11 cellular contexts compared by ENCODE assay signal in genomic region chr20:57717797-57718196, GRCh38. TPM values are rescaled to one million over a fixed set of nuclear protein-coding genes. Genes with fewer than 3 reads are reported as not detected.
DNase-seq lines count a peak whose midpoint lies in the region; ATAC-seq, FAIRE-seq and TF ChIP-seq lines count a peak whose summit lies in the region.
"Had no signal": no experiment of that assay in that cellular context is flagged by ENCODE, and none has a peak within 500 bp of the region (broad histone marks: within the 10 kb centered on the region; RNA-seq: fewer than 3 reads in every experiment).

No MANE protein-coding gene starts in this region.

- in situ Hi-C loops in HepG2 (cut with HindIII; ENCODE audit: extremely low pct_ligation_motif_present, low pct_unique_long_range_greater_than_20kb), result no loop called here

- H3K4me1 ChIP-seq in HepG2 (ENCODE audit: insufficient read depth, low read length), result no peaks in the 10 kb centered on the region
- no peaks in the 10 kb centered on the region for H3K4me1 ChIP-seq in right lobe of liver
- H3K4me1 ChIP-seq in SK-N-SH (ENCODE audit: control insufficient read depth in 1 of 2, insufficient read depth in 2 of 2, low read depth in 1 of 2, low read length in 1 of 2), result peaks cover 9 to 24% of the 10 kb centered on the region in 2 experiments

- no peaks in the 10 kb centered on the region for H3F3A ChIP-seq in SK-N-SH (replicated peaks; ENCODE audit: insufficient read depth)

- POLR2A ChIA-PET in HepG2 (lab: Yijun Ruan, JAX) (no interaction called here), SK-N-SH (lab: Yijun Ruan, JAX) (interaction anchor here (0.6 to 1.5 kb wide), 2 partner anchors 8 to 9 kb away, joined by 3 to 9 read pairs; partner anchors contain the start of gene PMEPA1)

- ATAC-seq in HepG2 (no peak), right lobe of liver (no peak), HG03354 (IDR thresholded peaks at IDR 0.05; ENCODE audit: poor library complexity, severe bottlenecking, unreplicated experiment) (no peak)

- 36% methylated on average over 11 of the region's 11 CpGs for WGBS in HepG2 (ENCODE audit: low lambda C conversion rate)
- WGBS in right lobe of liver (ENCODE audit: insufficient coverage, low coverage, low lambda C conversion rate, missing lambda C conversion rate), result 41% methylated on average over 11 of the region's 11 CpGs
- 71% methylated on average over 11 of the region's 11 CpGs for WGBS in SK-N-SH (ENCODE audit: low lambda C conversion rate)

- H3K9ac ChIP-seq in HepG2 (ENCODE audit: insufficient read depth, low read depth, low read length) (no peak overlapping the region), SK-N-SH (no peak overlapping the region)
- H3K9ac ChIP-seq: KMS-11 had no signal

- H3K79me2 ChIP-seq in HepG2 (ENCODE audit: insufficient read depth, low read length) (no peaks in the 10 kb centered on the region), SK-N-SH (ENCODE audit: insufficient read depth) (no peaks in the 10 kb centered on the region)

- intact Hi-C loops in HepG2 (cut with micrococcal nuclease; ENCODE audit: unreplicated experiment) (no loop called here), right lobe of liver (cut with DNase I) (no loop called here)

- TF ChIP-seq CTCF in HepG2 (CRISPR knock-in tag; IDR thresholded peaks at IDR 0.05), result no peak
- no peak for TF ChIP-seq CTCF in right lobe of liver (IDR thresholded peaks at IDR 0.05)
- no peak for TF ChIP-seq CTCF in SK-N-SH (IDR thresholded peaks at IDR 0.05)

- peaks cover 13 to 69% of the 10 kb centered on the region in 2 experiments for H3K27me3 ChIP-seq in HepG2 (ENCODE audit: control insufficient read depth in 1 of 2, insufficient read depth in 2 of 2, low read length in 2 of 2)
- H3K27me3 ChIP-seq in right lobe of liver, result peaks cover 0 to 5% of the 10 kb centered on the region in 2 donors
- H3K27me3 ChIP-seq in SK-N-SH (ENCODE audit: insufficient read depth), result no peaks in the 10 kb centered on the region
- H3K27me3 ChIP-seq: dorsolateral prefrontal cortex, upper lobe of left lung had no signal

- H3K9me2 ChIP-seq in SK-N-SH, result no peaks in the 10 kb centered on the region

- H3K27ac ChIP-seq in HepG2 (ENCODE audit: extremely low read length, insufficient read depth, low read length) (no peak overlapping the region), right lobe of liver (no peak overlapping the region), SK-N-SH (ENCODE audit: low read depth in 2 of 2, low read length in 1 of 2) (no peak overlapping the region)
- H3K27ac ChIP-seq: KMS-11, upper lobe of left lung had no signal

- H3K4me3 ChIP-seq in HepG2 (replicated peaks in 1 of 3; ENCODE audit: insufficient read depth in 1 of 3, low read depth in 2 of 3, low read length in 3 of 3) (no peak overlapping the region), right lobe of liver (no peak overlapping the region), SK-N-SH (ENCODE audit: low read depth in 2 of 2, low read length in 1 of 2) (no peak overlapping the region)

- no peak overlapping the region for H2AFZ ChIP-seq in HepG2 (ENCODE audit: low read length)
- H2AFZ ChIP-seq in SK-N-SH (ENCODE audit: low read depth), result peak overlapping the region; percentile 78; the same call in 1 of the 2 replicates

- DNase-seq in HepG2 (ENCODE audit: low spot score) (no peak), right lobe of liver (no peak), SK-N-SH (no peak), kidney glomerular epithelial cell (lab: John Stamatoyannopoulos, UW) (peak; percentile 49), cerebellar cortex (ENCODE audit: low spot score) (no peak), NCI-H1105 treated with DMSO at 0.1 percent for 48 hours (lab: John Stamatoyannopoulos, UW) (no peak), SKM-1 treated with dmso at 0.1 percent for 144 hours (lab: John Stamatoyannopoulos, UW; ENCODE audit: unreplicated experiment) (no peak)

- no peaks in the 10 kb centered on the region for H4K20me1 ChIP-seq in HepG2 (ENCODE audit: insufficient read depth, low read length)
- H4K20me1 ChIP-seq in SK-N-SH (ENCODE audit: insufficient read depth), result no peaks in the 10 kb centered on the region

- TF ChIP-seq EP300 in HepG2 (IDR thresholded peaks at IDR 0.05; ENCODE audit: low read depth in 2 of 2, low read length in 2 of 2) (no peak), HepG2 (CRISPR knock-in tag; IDR thresholded peaks at IDR 0.05; ENCODE audit: borderline replicate concordance) (no peak), SK-N-SH (IDR thresholded peaks at IDR 0.05; ENCODE audit: borderline replicate concordance in 1 of 2, low read depth in 1 of 2, low read length in 1 of 2) (no peak)

- no peak overlapping the region for H3K4me2 ChIP-seq in HepG2 (ENCODE audit: low read depth, low read length)
- no peak overlapping the region for H3K4me2 ChIP-seq in SK-N-SH

- FAIRE-seq in HepG2 (lab: Jason Lieb, UNC), result no peak

- H3K9me3 ChIP-seq in HepG2 (ENCODE audit: low read length) (no peaks in the 10 kb centered on the region), right lobe of liver (no peaks in the 10 kb centered on the region), SK-N-SH (no peaks in the 10 kb centered on the region)
- H3K9me3 ChIP-seq: upper lobe of left lung had no signal

- TF ChIP-seq RAD21 in HepG2 (CRISPR knock-in tag; IDR thresholded peaks at IDR 0.05) (no peak), SK-N-SH (IDR thresholded peaks at IDR 0.05; ENCODE audit: low read length) (no peak)

- TF ChIP-seq POLR2A in HepG2 (IDR thresholded peaks at IDR 0.05; ENCODE audit: insufficient read depth in 1 of 2, low read depth in 2 of 2, low read length in 2 of 2), result no peak
- no peak for TF ChIP-seq POLR2A in right lobe of liver (IDR thresholded peaks at IDR 0.05)

- CTCF ChIA-PET in HepG2 (lab: Yijun Ruan, JAX; ENCODE audit: low intra/inter-chr PET ratio, low total read pairs) (no interaction called here), SK-N-SH (lab: Yijun Ruan, JAX) (interaction anchor here (0.7 to 0.9 kb wide), 2 partner anchors 9 to 95 kb away, joined by 3 read pairs; no protein-coding TSS in a partner anchor)

- BruUV-seq in HepG2 (replicated peaks; lab: Mats Ljungman, UMichigan), result no TSS peak

- no peaks in the 10 kb centered on the region for H3K36me3 ChIP-seq in HepG2 (replicated peaks in 1 of 2; ENCODE audit: control insufficient read depth in 1 of 2, insufficient read depth in 2 of 2, low read length in 2 of 2)
- no peaks in the 10 kb centered on the region for H3K36me3 ChIP-seq in right lobe of liver
- H3K36me3 ChIP-seq in SK-N-SH (replicated peaks in 1 of 2; ENCODE audit: control insufficient read depth in 1 of 2, insufficient read depth in 2 of 2, low read length in 1 of 2), result no peaks in the 10 kb centered on the region
- H3K36me3 ChIP-seq: upper lobe of left lung had no signal

TF ChIP-seq in HepG2, 621 proteins besides CTCF, POLR2A, EP300 and RAD21 (continues in another document):
- no peak for TF ChIP-seq MLLT10 (CRISPR knock-in tag; IDR thresholded peaks at IDR 0.05)
- TF ChIP-seq ZNF607 (CRISPR knock-in tag; IDR thresholded peaks at IDR 0.05; ENCODE audit: borderline replicate concordance), result no peak
- no peak for TF ChIP-seq NR3C1 (CRISPR knock-in tag; IDR thresholded peaks at IDR 0.05)
- no peak for TF ChIP-seq HCFC1 (IDR thresholded peaks at IDR 0.05; ENCODE audit: low read depth, low read length)

TF ChIP-seq in SK-N-SH, 30 proteins besides CTCF, POLR2A, EP300 and RAD21:
- TF ChIP-seq EZH2phosphoT487 (IDR thresholded peaks at IDR 0.05; ENCODE audit: borderline replicate concordance, low read depth) (no peak), PBX3 (IDR thresholded peaks at IDR 0.05) (0 out of 2 replicates have a peak, but pooled peaks have one; percentile 8)

RNA-seq across cellular contexts. Expression of gene PMEPA1, which starts 8.0 kb away (rescaled TPM):
- total RNA-seq in HepG2 (2016; rRNA removed; fragmentation: Illumina TruSeq; extraction: Trizol) (not detected in 2 replicates), right lobe of liver (1 to 10 TPM in 4 of 6 experiments, under 1 TPM in 2; 0.50 to 2.3 (median 1.4) TPM)
- total RNA-seq in HepG2 (2016; cell fraction: cytosol; rRNA removed; fragmentation: Illumina TruSeq; extraction: Trizol; ENCODE audit: low read depth), result not detected in 2 replicates
- total RNA-seq in HepG2 (2016; cell fraction: insoluble cytoplasmic fraction; rRNA removed; fragmentation: Illumina TruSeq; extraction: Trizol), result not detected in 2 replicates
- total RNA-seq in HepG2 (2016; cell fraction: membrane; rRNA removed; fragmentation: Illumina TruSeq; extraction: Trizol), result 0.31 TPM in 1 of 2 replicates, not detected in the other
- not detected in 2 replicates for total RNA-seq in HepG2 (2016; cell fraction: nucleus; rRNA removed; fragmentation: Illumina TruSeq; extraction: Trizol)
- polyA plus RNA-seq in HepG2 (2011; rRNA removed) (0.08 TPM in 1 of 2 replicates, not detected in the other), SK-N-SH (2012; rRNA removed) (5.9 and 7.1 TPM in 2 replicates)
- 0.03 TPM in 1 of 2 replicates, not detected in the other for polyA plus RNA-seq in HepG2 (2011; cell fraction: cytosol; rRNA removed)
- 0.12 and 0.16 TPM in 2 replicates for polyA plus RNA-seq in HepG2 (2011; cell fraction: nucleus; rRNA removed)
- not detected in 2 replicates for polyA plus RNA-seq in HepG2 (2012)
- not detected in 2 replicates for polyA plus RNA-seq in HepG2 (2016; cell fraction: cytosol; fragmentation: Illumina TruSeq; extraction: Trizol; ENCODE audit: low read depth)
- not detected in 2 replicates for polyA plus RNA-seq in HepG2 (2016; cell fraction: insoluble cytoplasmic fraction; fragmentation: Illumina TruSeq; extraction: Trizol; ENCODE audit: low read depth)
- polyA plus RNA-seq in HepG2 (2016; cell fraction: membrane; fragmentation: Illumina TruSeq; extraction: Trizol; ENCODE audit: low read depth), result 0.15 TPM in 1 of 2 replicates, not detected in the other
- not detected in 2 replicates for polyA plus RNA-seq in HepG2 (2016; cell fraction: nucleus; fragmentation: Illumina TruSeq; extraction: Trizol; ENCODE audit: insufficient read depth, low read depth)
- 0.20 and 7.8 TPM in 2 replicates for polyA minus RNA-seq in HepG2 (2011; rRNA and poly(A)+ RNA removed; ENCODE audit: low replicate concordance)
- 0.53 TPM in 1 of 2 replicates, not detected in the other for polyA minus RNA-seq in HepG2 (2011; cell fraction: cytosol; rRNA and poly(A)+ RNA removed)
- 0.39 TPM in 1 of 2 replicates, not detected in the other for polyA minus RNA-seq in HepG2 (2011; cell fraction: nucleus; rRNA and poly(A)+ RNA removed)
- 6.1 and 6.8 TPM in 2 replicates for polyA plus RNA-seq in SK-N-SH (2012; cell fraction: cytosol; rRNA removed)
- 7.9 and 8.1 TPM in 2 replicates for polyA plus RNA-seq in SK-N-SH (2012; cell fraction: nucleus; rRNA removed)

Comparison
In these comparisons a context has a peak if more than half of its experiments do, and no peak if none do; other contexts are left out.
1. Of the 25 proteins assayed by ChIP-seq in both HepG2 and SK-N-SH: peak only in HepG2: none; only in SK-N-SH: PBX3; in both: none; in neither: 24.